In the genomic region with DNA sequence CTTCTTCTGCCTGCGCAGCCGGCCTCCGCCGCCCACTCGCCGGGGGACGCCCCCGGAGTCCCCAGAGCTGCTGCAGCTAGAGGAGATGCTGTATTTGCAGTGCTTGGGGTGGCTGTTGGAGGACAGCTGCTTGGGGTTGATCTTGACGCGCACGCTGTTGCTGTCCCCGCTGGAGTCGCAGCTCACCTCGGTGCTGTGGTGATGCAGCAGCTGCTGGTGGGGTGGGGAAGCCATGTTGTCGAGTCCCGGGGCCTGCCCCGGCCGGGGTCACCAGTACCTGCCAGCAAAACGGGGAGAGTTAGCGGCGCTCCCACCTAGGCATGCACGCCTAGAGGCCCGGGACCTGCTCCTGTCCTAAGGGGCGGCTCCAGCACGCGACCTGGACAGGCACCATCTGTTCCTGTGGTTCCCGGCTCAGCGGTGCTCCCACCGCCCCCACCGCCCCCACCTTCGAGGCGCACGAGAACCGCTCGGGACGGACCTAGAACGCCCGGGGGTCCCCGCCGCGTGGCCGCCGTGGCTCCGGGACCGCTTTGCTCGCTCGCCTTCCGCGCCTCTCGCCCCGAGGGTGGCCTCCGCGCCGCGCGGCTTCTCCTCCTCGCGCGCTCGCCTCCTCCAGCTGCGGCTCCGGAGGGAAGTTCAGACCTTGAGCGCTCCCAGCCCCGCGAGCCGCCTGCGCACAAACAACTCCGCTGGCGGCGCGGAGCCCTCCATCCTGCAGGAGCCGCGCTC, we compare ENCODE assay signal across 1 cellular context.
TF ChIP-seq lines count a peak whose summit lies in the region.

No MANE protein-coding gene starts in this region.

TF ChIP-seq in HEK293, 187 proteins besides CTCF, POLR2A, EP300 and RAD21 (continued from another document):
- TF ChIP-seq, protein P1, sequence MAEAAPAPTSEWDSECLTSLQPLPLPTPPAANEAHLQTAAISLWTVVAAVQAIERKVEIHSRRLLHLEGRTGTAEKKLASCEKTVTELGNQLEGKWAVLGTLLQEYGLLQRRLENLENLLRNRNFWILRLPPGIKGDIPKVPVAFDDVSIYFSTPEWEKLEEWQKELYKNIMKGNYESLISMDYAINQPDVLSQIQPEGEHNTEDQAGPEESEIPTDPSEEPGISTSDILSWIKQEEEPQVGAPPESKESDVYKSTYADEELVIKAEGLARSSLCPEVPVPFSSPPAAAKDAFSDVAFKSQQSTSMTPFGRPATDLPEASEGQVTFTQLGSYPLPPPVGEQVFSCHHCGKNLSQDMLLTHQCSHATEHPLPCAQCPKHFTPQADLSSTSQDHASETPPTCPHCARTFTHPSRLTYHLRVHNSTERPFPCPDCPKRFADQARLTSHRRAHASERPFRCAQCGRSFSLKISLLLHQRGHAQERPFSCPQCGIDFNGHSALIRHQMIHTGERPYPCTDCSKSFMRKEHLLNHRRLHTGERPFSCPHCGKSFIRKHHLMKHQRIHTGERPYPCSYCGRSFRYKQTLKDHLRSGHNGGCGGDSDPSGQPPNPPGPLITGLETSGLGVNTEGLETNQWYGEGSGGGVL (tag by site-specific recombination; IDR thresholded peaks at IDR 0.05) = peak; percentile 67
- TF ChIP-seq ZIC2 (tag by site-specific recombination; IDR thresholded peaks at IDR 0.05) (peak; percentile 60), ZNF335 (tag by site-specific recombination; conservative IDR thresholded peaks at IDR 0.05) (peak; percentile 83), SP7 (tag by site-specific recombination; IDR thresholded peaks at IDR 0.05) (peak; percentile 31; the same call in 1 of the 2 replicates), KLF16 (tag by site-specific recombination; IDR thresholded peaks at IDR 0.05) (peak; percentile 80; the same call in 1 of the 2 replicates), KLF9 (tag by site-specific recombination; IDR thresholded peaks at IDR 0.05; ENCODE audit: low read depth) (peak; percentile 41; the same call in 1 of the 2 replicates), ZBTB20 (tag by site-specific recombination; IDR thresholded peaks at IDR 0.05) (peak; percentile 64; the same call in 1 of the 2 replicates), ZBTB17 (tag by site-specific recombination; IDR thresholded peaks at IDR 0.05) (peak; percentile 29; the same call in 1 of the 2 replicates), ZFHX2 (tag by site-specific recombination; conservative IDR thresholded peaks at IDR 0.05) (peak; percentile 83)
- TF ChIP-seq, protein P2, sequence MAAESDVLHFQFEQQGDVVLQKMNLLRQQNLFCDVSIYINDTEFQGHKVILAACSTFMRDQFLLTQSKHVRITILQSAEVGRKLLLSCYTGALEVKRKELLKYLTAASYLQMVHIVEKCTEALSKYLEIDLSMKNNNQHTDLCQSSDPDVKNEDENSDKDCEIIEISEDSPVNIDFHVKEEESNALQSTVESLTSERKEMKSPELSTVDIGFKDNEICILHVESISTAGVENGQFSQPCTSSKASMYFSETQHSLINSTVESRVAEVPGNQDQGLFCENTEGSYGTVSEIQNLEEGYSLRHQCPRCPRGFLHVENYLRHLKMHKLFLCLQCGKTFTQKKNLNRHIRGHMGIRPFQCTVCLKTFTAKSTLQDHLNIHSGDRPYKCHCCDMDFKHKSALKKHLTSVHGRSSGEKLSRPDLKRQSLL (tag by site-specific recombination; IDR thresholded peaks at IDR 0.05) = peak; percentile 74; the same call in 1 of the 2 replicates
- TF ChIP-seq, protein P3, sequence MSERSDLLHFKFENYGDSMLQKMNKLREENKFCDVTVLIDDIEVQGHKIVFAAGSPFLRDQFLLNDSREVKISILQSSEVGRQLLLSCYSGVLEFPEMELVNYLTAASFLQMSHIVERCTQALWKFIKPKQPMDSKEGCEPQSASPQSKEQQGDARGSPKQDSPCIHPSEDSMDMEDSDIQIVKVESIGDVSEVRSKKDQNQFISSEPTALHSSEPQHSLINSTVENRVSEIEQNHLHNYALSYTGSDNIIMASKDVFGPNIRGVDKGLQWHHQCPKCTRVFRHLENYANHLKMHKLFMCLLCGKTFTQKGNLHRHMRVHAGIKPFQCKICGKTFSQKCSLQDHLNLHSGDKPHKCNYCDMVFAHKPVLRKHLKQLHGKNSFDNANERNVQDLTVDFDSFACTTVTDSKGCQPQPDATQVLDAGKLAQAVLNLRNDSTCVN (tag by site-specific recombination; optimal IDR thresholded peaks at IDR 0.05) = peak; percentile 88
- TF ChIP-seq, protein P4, sequence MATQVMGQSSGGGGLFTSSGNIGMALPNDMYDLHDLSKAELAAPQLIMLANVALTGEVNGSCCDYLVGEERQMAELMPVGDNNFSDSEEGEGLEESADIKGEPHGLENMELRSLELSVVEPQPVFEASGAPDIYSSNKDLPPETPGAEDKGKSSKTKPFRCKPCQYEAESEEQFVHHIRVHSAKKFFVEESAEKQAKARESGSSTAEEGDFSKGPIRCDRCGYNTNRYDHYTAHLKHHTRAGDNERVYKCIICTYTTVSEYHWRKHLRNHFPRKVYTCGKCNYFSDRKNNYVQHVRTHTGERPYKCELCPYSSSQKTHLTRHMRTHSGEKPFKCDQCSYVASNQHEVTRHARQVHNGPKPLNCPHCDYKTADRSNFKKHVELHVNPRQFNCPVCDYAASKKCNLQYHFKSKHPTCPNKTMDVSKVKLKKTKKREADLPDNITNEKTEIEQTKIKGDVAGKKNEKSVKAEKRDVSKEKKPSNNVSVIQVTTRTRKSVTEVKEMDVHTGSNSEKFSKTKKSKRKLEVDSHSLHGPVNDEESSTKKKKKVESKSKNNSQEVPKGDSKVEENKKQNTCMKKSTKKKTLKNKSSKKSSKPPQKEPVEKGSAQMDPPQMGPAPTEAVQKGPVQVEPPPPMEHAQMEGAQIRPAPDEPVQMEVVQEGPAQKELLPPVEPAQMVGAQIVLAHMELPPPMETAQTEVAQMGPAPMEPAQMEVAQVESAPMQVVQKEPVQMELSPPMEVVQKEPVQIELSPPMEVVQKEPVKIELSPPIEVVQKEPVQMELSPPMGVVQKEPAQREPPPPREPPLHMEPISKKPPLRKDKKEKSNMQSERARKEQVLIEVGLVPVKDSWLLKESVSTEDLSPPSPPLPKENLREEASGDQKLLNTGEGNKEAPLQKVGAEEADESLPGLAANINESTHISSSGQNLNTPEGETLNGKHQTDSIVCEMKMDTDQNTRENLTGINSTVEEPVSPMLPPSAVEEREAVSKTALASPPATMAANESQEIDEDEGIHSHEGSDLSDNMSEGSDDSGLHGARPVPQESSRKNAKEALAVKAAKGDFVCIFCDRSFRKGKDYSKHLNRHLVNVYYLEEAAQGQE (tag by site-specific recombination; IDR thresholded peaks at IDR 0.05) = peak; percentile 32; the same call in 1 of the 2 replicates
